8 cellular contexts compared by ENCODE assay signal in genomic region chr7:92461027-92462003, GRCh38. TPM values are rescaled to one million over a fixed set of nuclear protein-coding genes. Genes with fewer than 3 reads are reported as not detected.
DNase-seq lines count a peak whose midpoint lies in the region; TF ChIP-seq lines count a peak whose summit lies in the region.

No MANE protein-coding gene starts in this region.

- H3K4me3 ChIP-seq in MM.1S (ENCODE audit: low read length), result no peak overlapping the region
- H3K4me3 ChIP-seq in SU-DHL-6 (ENCODE audit: insufficient read depth, low read length, poor library complexity, severe bottlenecking), result no peak overlapping the region
- H3K4me3 ChIP-seq in endocrine pancreas (ENCODE audit: control insufficient read depth, insufficient read depth, low read length), result peak overlapping the region; percentile 34

- TF ChIP-seq CTCF in MM.1S (IDR thresholded peaks at IDR 0.05; ENCODE audit: low read length) (peak; percentile 80), SU-DHL-6 (IDR thresholded peaks at IDR 0.05; ENCODE audit: insufficient read depth, low read length, poor library complexity, severe bottlenecking) (peak; percentile 99), neural crest cell (conservative IDR thresholded peaks at IDR 0.05) (peak; percentile 85)

- no peaks in the 10 kb centered on the region for H3K27me3 ChIP-seq in MM.1S (replicated peaks; ENCODE audit: insufficient read depth, low read length)
- H3K27me3 ChIP-seq in SU-DHL-6 (ENCODE audit: low read length), result no peaks in the 10 kb centered on the region
- no peaks in the 10 kb centered on the region for H3K27me3 ChIP-seq in endocrine pancreas (ENCODE audit: control insufficient read depth, insufficient read depth, low read length)

- H3K9ac ChIP-seq in MM.1S (ENCODE audit: low read length) (no peak overlapping the region), SU-DHL-6 (ENCODE audit: low read length) (no peak overlapping the region), endocrine pancreas (ENCODE audit: control insufficient read depth, insufficient read depth, low read length) (no peak overlapping the region)

- H3K27ac ChIP-seq in MM.1S (ENCODE audit: low read length) (no peak overlapping the region), SU-DHL-6 (ENCODE audit: low read depth, low read length) (no peak overlapping the region)

- H3K9me2 ChIP-seq in MM.1S (replicated peaks; ENCODE audit: insufficient read depth, low read length), result no peaks in the 10 kb centered on the region
- no peaks in the 10 kb centered on the region for H3K9me2 ChIP-seq in SU-DHL-6 (replicated peaks; ENCODE audit: insufficient read depth, low read length)

- H3K36me3 Mint-ChIP-seq in neural crest cell (ENCODE audit: low read depth), result no peaks in the 10 kb centered on the region

- no peaks in the 10 kb centered on the region for H3K9me3 Mint-ChIP-seq in neural crest cell

- H3K9me3 ChIP-seq in MM.1S (replicated peaks; ENCODE audit: insufficient read depth, low read length) (no peaks in the 10 kb centered on the region), SU-DHL-6 (ENCODE audit: insufficient read depth, low read length) (no peaks in the 10 kb centered on the region), endocrine pancreas (ENCODE audit: control insufficient read depth, low read length) (no peaks in the 10 kb centered on the region)

- no peaks in the 10 kb centered on the region for H3K27me3 Mint-ChIP-seq in neural crest cell (ENCODE audit: low read depth)

- no peak overlapping the region for H2AFZ ChIP-seq in MM.1S (ENCODE audit: low read length)
- H2AFZ ChIP-seq in SU-DHL-6 (ENCODE audit: low read depth, low read length, severe bottlenecking), result peak overlapping the region; percentile 46

- H3F3A ChIP-seq in MM.1S (ENCODE audit: insufficient read depth, low read length) (no peaks in the 10 kb centered on the region), SU-DHL-6 (ENCODE audit: insufficient read depth) (peaks cover 7% of the 10 kb centered on the region; the same call in 1 of the 2 replicates)

- H3K4me1 Mint-ChIP-seq in neural crest cell, result peaks cover 5% of the 10 kb centered on the region

- H4K20me1 ChIP-seq in MM.1S (ENCODE audit: insufficient read depth, low read length) (no peaks in the 10 kb centered on the region), SU-DHL-6 (ENCODE audit: low read depth, low read length) (no peaks in the 10 kb centered on the region)

- no peak overlapping the region for H3K4me2 ChIP-seq in MM.1S (ENCODE audit: low read depth, low read length)
- no peak overlapping the region for H3K4me2 ChIP-seq in SU-DHL-6 (ENCODE audit: low read depth, low read length, poor library complexity, severe bottlenecking)

- no peak overlapping the region for H3K27ac Mint-ChIP-seq in neural crest cell (ENCODE audit: unreplicated experiment)

- H3K4me3 Mint-ChIP-seq in neural crest cell, result no peak overlapping the region

- peak; percentile 21 for DNase-seq in SKM-1 treated with dmso at 0.1 percent for 144 hours (lab: John Stamatoyannopoulos, UW; ENCODE audit: unreplicated experiment)
- no peak for DNase-seq in SKM-1 (lab: John Stamatoyannopoulos, UW; ENCODE audit: unreplicated experiment)
- DNase-seq in H4 (ENCODE audit: low spot score), result peak; percentile 63
- peak; percentile 39 for DNase-seq in MM.1S
- peak; percentile 28 for DNase-seq in neural crest cell (ENCODE audit: low read depth, low spot score)
- no peak for DNase-seq in cerebellum (ENCODE audit: low spot score)

- H3K79me2 ChIP-seq in MM.1S (ENCODE audit: low read length), result no peaks in the 10 kb centered on the region
- no peaks in the 10 kb centered on the region for H3K79me2 ChIP-seq in SU-DHL-6 (ENCODE audit: insufficient read depth, low read length)

- H3K4me1 ChIP-seq in MM.1S (ENCODE audit: low read length) (no peaks in the 10 kb centered on the region), endocrine pancreas (ENCODE audit: control insufficient read depth, insufficient read depth, low read length) (no peaks in the 10 kb centered on the region)

- H3K36me3 ChIP-seq in MM.1S (replicated peaks; ENCODE audit: insufficient read depth, low read length), result no peaks in the 10 kb centered on the region
- H3K36me3 ChIP-seq in SU-DHL-6 (ENCODE audit: low read length), result peaks cover 4% of the 10 kb centered on the region; the same call in 1 of the 2 replicates
- no peaks in the 10 kb centered on the region for H3K36me3 ChIP-seq in endocrine pancreas (ENCODE audit: control insufficient read depth, insufficient read depth, low read length)

RNA-seq across cellular contexts. Expression of gene GATAD1, which starts 14.0 kb away (rescaled TPM):
- total RNA-seq in H4 (2014; rRNA removed; shearing (Covaris generic)), result 25.8 and 25.9 TPM in 2 replicates
- 38.7 and 42.3 TPM in 2 replicates for total RNA-seq in neural crest cell
- 51.1 TPM for total RNA-seq in cerebellum

RNA-seq across cellular contexts. Expression of gene ERVW-1, which starts 16.4 kb away (rescaled TPM):
- not detected in 2 replicates for total RNA-seq in H4 (2014; rRNA removed; shearing (Covaris generic))
- not detected in 2 replicates for total RNA-seq in neural crest cell
- not detected for total RNA-seq in cerebellum

Comparison
In these comparisons a context has a peak if more than half of its experiments do, and no peak if none do; other contexts are left out.
1. DNase-seq: peak in SKM-1 treated with dmso at 0.1 percent for 144 hours (single experiment), H4 (single experiment), MM.1S (single experiment) and neural crest cell (single experiment); none in SKM-1 (single experiment) and cerebellum (single experiment).
2. Peak in every context shown above with its lines, with median percentiles within 50 percentile points of each other: CTCF ChIP-seq.